23 cellular contexts compared by ENCODE assay signal in the genomic region with DNA sequence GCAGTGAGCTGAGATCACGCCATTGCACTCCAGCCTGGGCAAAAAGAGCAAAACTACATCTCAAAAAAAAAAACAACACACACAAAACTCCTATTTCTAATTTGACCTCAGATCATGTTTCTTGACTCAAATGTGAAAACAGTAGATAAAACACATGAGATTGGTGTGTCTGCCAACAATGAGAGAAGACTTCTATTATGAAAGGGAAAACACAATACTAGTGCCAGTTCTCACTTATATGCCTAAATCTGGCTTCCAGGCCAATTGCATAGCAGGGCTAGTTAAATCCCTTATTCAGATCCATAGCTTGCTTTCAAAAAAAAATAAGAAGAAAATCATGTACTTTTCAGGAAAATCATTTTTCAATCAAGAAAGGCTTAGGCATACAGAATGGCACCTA.
"Had no signal": no experiment of that assay in that cellular context is flagged by ENCODE, and none has a peak within 500 bp of the region (broad histone marks: within the 10 kb centered on the region; RNA-seq: fewer than 3 reads in every experiment).

No MANE protein-coding gene starts in this region.

- H3K27me3 ChIP-seq: body of pancreas, MG63 had no signal

- H3K4me3 ChIP-seq: body of pancreas, MG63, PC-9 had no signal

- H3K27ac Mint-ChIP-seq: activated CD8-positive, alpha-beta T cell treated with anti-CD3 and anti-CD28 coated beads, Interleukin-2, amount 10 ng/mL, durations not matched to agents 7 days and 5 days; activated naive CD4-positive, alpha-beta T cell treated with anti-CD3 and anti-CD28 coated beads, Interleukin-2, amount 50 U/mL, for 24 hours; activated T-helper 1 cell treated with anti-CD3 and anti-CD28 coated beads, Interleukin-12 subunit alpha, Interleukin-12 subunit beta, Interleukin-2, Interleukin-4 antibody, amounts not matched to agents 30 ng/mL and 10 ng/mL and 1 ng/mL, durations not matched to agents 14 hours and 24 hours and 36 hours; T-helper 1 cell treated with Interleukin-12 subunit alpha and Interleukin-12 subunit beta and Interleukin-4 antibody, amounts not matched to agents 30 μg/mL and 1 μg/mL, for 36 hours; WTC11 had no signal

- DNase-seq: activated CD4-positive, alpha-beta T cell treated with anti-CD3 and anti-CD28 coated beads for 48 hours; activated CD4-positive, alpha-beta T cell treated with anti-CD3 and anti-CD28 coated beads, Interleukin-2, amount 50 U/mL, for 4 hours; activated CD4-positive, CD25-positive, alpha-beta regulatory T cell treated with anti-CD3 and anti-CD28 coated beads, Interleukin-2, amount 50 U/mL, for 72 hours; activated CD8-positive, alpha-beta T cell treated with anti-CD3 and anti-CD28 coated beads, Interleukin-2, amount 10 ng/mL, durations not matched to agents 7 days and 5 days; activated effector memory CD4-positive, alpha-beta T cell treated with Interleukin-2 at 50 U/mL for 16 hours; activated naive CD4-positive, alpha-beta T cell; aorta; body of pancreas; central memory CD4-positive, alpha-beta T cell; MG63; MV-4-11; NCI-H1092 treated with DMSO at 0.1 percent for 48 hours; NCI-H1417 treated with DMSO at 0.1 percent for 48 hours; NCI-H1694 treated with DMSO at 0.1 percent for 48 hours; NCI-H2029 treated with DMSO at 0.1 percent for 48 hours; NCI-H510A treated with DMSO at 0.1 percent for 48 hours; NCI-H69; PC-9; SHP77 treated with DMSO at 0.1 percent for 48 hours had no signal

- H3K9me3 Mint-ChIP-seq: activated naive CD4-positive, alpha-beta T cell treated with anti-CD3 and anti-CD28 coated beads, Interleukin-2, amount 50 U/mL, for 24 hours; activated T-helper 1 cell treated with anti-CD3 and anti-CD28 coated beads, Interleukin-12 subunit alpha, Interleukin-12 subunit beta, Interleukin-2, Interleukin-4 antibody, amounts not matched to agents 30 ng/mL and 10 ng/mL and 1 ng/mL, durations not matched to agents 14 hours and 24 hours and 36 hours; T-helper 1 cell treated with Interleukin-12 subunit alpha and Interleukin-12 subunit beta and Interleukin-4 antibody, amounts not matched to agents 30 μg/mL and 1 μg/mL, for 36 hours; WTC11 had no signal

- H3K4me3 Mint-ChIP-seq: activated CD8-positive, alpha-beta T cell treated with anti-CD3 and anti-CD28 coated beads, Interleukin-2, amount 10 ng/mL, durations not matched to agents 7 days and 5 days; activated naive CD4-positive, alpha-beta T cell treated with anti-CD3 and anti-CD28 coated beads, Interleukin-2, amount 50 U/mL, for 24 hours; activated T-helper 1 cell treated with anti-CD3 and anti-CD28 coated beads, Interleukin-12 subunit alpha, Interleukin-12 subunit beta, Interleukin-2, Interleukin-4 antibody, amounts not matched to agents 30 ng/mL and 10 ng/mL and 1 ng/mL, durations not matched to agents 14 hours and 24 hours and 36 hours; T-helper 1 cell treated with Interleukin-12 subunit alpha and Interleukin-12 subunit beta and Interleukin-4 antibody, amounts not matched to agents 30 μg/mL and 1 μg/mL, for 36 hours; WTC11 had no signal

- H3K9me3 ChIP-seq: body of pancreas, MG63 had no signal

- H3K27ac ChIP-seq: body of pancreas, PC-9 had no signal

- H3K4me1 Mint-ChIP-seq: WTC11 had no signal

- H3K27me3 Mint-ChIP-seq: activated naive CD4-positive, alpha-beta T cell treated with anti-CD3 and anti-CD28 coated beads, Interleukin-2, amount 50 U/mL, for 24 hours had no signal
